Comparison of ENCODE assay signal across 14 cellular contexts in genomic region chr6:68891419-68891818, GRCh38.
"Had no signal": no experiment of that assay in that cellular context is flagged by ENCODE, and none has a peak within 500 bp of the region (broad histone marks: within the 10 kb centered on the region; RNA-seq: fewer than 3 reads in every experiment).

No MANE protein-coding gene starts in this region.

- H3K4me3 ChIP-seq: breast epithelium, psoas muscle had no signal

- H3K4me1 ChIP-seq: breast epithelium, psoas muscle had no signal

- H3K27me3 ChIP-seq: breast epithelium had no signal

- ATAC-seq: activated CD8-positive, alpha-beta T cell treated with anti-CD3 and anti-CD28 coated beads, Interleukin-2, amount 10 ng/mL, durations not matched to agents 7 days and 5 days; psoas muscle; stimulated activated naive CD8-positive, alpha-beta T cell treated with anti-CD3 and anti-CD28 coated beads, Interleukin-15, amount 100 ng/mL, for 72 hours; T-helper 17 cell; WTC11 had no signal

- DNase-seq: activated CD4-positive, alpha-beta T cell treated with anti-CD3 and anti-CD28 coated beads for 4 hours; activated CD8-positive, alpha-beta memory T cell treated with anti-CD3 and anti-CD28 coated beads, Interleukin-2, amount 50 U/mL, for 4 hours; activated CD8-positive, alpha-beta T cell treated with anti-CD3 and anti-CD28 coated beads, Interleukin-2, amount 10 ng/mL, durations not matched to agents 7 days and 5 days; activated gamma-delta T cell treated with Interleukin-2 at 50 U/mL for 16 hours; activated naive CD8-positive, alpha-beta T cell treated with anti-CD3 and anti-CD28 coated beads for 36 hours; amygdala; erythroblast; hippocampal formation; psoas muscle; stimulated activated CD4-positive, alpha-beta T cell treated with anti-CD3 and anti-CD28 coated beads, Interleukin-1b, Interleukin-23, amount 100 ng/mL, for 48 hours; stimulated activated naive CD8-positive, alpha-beta T cell treated with anti-CD3 and anti-CD28 coated beads, Interleukin-15, amount 100 ng/mL, for 72 hours; T-helper 17 cell had no signal

- H3K27ac ChIP-seq: breast epithelium, psoas muscle had no signal

- H3K36me3 ChIP-seq: breast epithelium had no signal

- H3K9me3 ChIP-seq: breast epithelium, psoas muscle had no signal
